ENCODE assay signal across 10 cellular contexts in genomic region chr2:13056259-13056843, GRCh38.
DNase-seq lines count a peak whose midpoint lies in the region; ATAC-seq and TF ChIP-seq lines count a peak whose summit lies in the region.
"Had no signal": no experiment of that assay in that cellular context is flagged by ENCODE, and none has a peak within 500 bp of the region (broad histone marks: within the 10 kb centered on the region; RNA-seq: fewer than 3 reads in every experiment).

No MANE protein-coding gene starts in this region.

- H3K27me3 Mint-ChIP-seq in activated CD4-positive, alpha-beta T cell treated with anti-CD3 and anti-CD28 coated beads for 36 hours = peaks cover 13% of the 10 kb centered on the region

- no peak overlapping the region for H3K27ac Mint-ChIP-seq in activated CD4-positive, alpha-beta T cell treated with anti-CD3 and anti-CD28 coated beads for 36 hours
- H3K27ac Mint-ChIP-seq: activated naive CD4-positive, alpha-beta T cell treated with anti-CD3 and anti-CD28 coated beads, Interleukin-2, amount 50 U/mL, for 24 hours had no signal

- intact Hi-C loops in left lung (cut with DNase I) = no loop called here
- intact Hi-C loops in activated CD4-positive, alpha-beta T cell treated with anti-CD3 and anti-CD28 coated beads for 36 hours (cut with DNase I, micrococcal nuclease) = no loop called here

- H3K27ac ChIP-seq in VCaP (no peak overlapping the region), left lung (no peak overlapping the region)

- H3K27me3 ChIP-seq in BE2C (no peaks in the 10 kb centered on the region), left lung (no peaks in the 10 kb centered on the region)

- peak; percentile 11 for DNase-seq in BE2C
- peak; percentile 6 for DNase-seq in Jurkat, Clone E6-1 (ENCODE audit: low read depth, low spot score)
- no peak for DNase-seq in left lung
- DNase-seq in activated CD4-positive, alpha-beta T cell treated with anti-CD3 and anti-CD28 coated beads for 36 hours = no peak
- DNase-seq in effector CD4-positive, alpha-beta T cell = no peak
- DNase-seq: right cardiac atrium had no signal

- H3K4me3 Mint-ChIP-seq in activated CD4-positive, alpha-beta T cell treated with anti-CD3 and anti-CD28 coated beads for 36 hours = no peak overlapping the region
- H3K4me3 Mint-ChIP-seq: activated naive CD4-positive, alpha-beta T cell treated with anti-CD3 and anti-CD28 coated beads, Interleukin-2, amount 50 U/mL, for 24 hours had no signal

- no peaks in the 10 kb centered on the region for H3K9me3 Mint-ChIP-seq in activated CD4-positive, alpha-beta T cell treated with anti-CD3 and anti-CD28 coated beads for 36 hours (ENCODE audit: low read depth)
- H3K9me3 Mint-ChIP-seq: activated naive CD4-positive, alpha-beta T cell treated with anti-CD3 and anti-CD28 coated beads, Interleukin-2, amount 50 U/mL, for 24 hours had no signal

- TF ChIP-seq CTCF in BE2C (IDR thresholded peaks at IDR 0.05; ENCODE audit: low read depth, low read length) = peak; percentile 72
- TF ChIP-seq CTCF in VCaP (conservative IDR thresholded peaks at IDR 0.05) = peak; percentile 83
- TF ChIP-seq CTCF in left lung (IDR thresholded peaks at IDR 0.05) = peak; percentile 16 to 33

- H3K4me1 ChIP-seq in BE2C (peaks cover 7% of the 10 kb centered on the region; the same call in 1 of the 2 replicates), left lung (no peaks in the 10 kb centered on the region)

- ATAC-seq in left lung = no peak
- ATAC-seq in activated CD4-positive, alpha-beta T cell treated with anti-CD3 and anti-CD28 coated beads for 36 hours = no peak
- ATAC-seq in HG02642 (IDR thresholded peaks at IDR 0.05; ENCODE audit: poor library complexity, unreplicated experiment) = no peak
- no peak for ATAC-seq in HG02588 (IDR thresholded peaks at IDR 0.05; ENCODE audit: unreplicated experiment)
- ATAC-seq: right cardiac atrium had no signal

- H3K36me3 ChIP-seq in BE2C = no peaks in the 10 kb centered on the region
- H3K36me3 ChIP-seq in left lung = no peaks in the 10 kb centered on the region

- H3K4me3 ChIP-seq in BE2C (ENCODE audit: low read depth, low read length) (no peak overlapping the region), left lung (no peak overlapping the region)
- no peak overlapping the region for H3K4me3 ChIP-seq in Jurkat, Clone E6-1 (ENCODE audit: low read length)

- POLR2A ChIA-PET in activated CD4-positive, alpha-beta T cell treated with anti-CD3 and anti-CD28 coated beads for 36 hours (lab: Charles Lee) = no interaction called here

- no peaks in the 10 kb centered on the region for H3K4me1 Mint-ChIP-seq in activated CD4-positive, alpha-beta T cell treated with anti-CD3 and anti-CD28 coated beads for 36 hours
- H3K4me1 Mint-ChIP-seq: activated naive CD4-positive, alpha-beta T cell treated with anti-CD3 and anti-CD28 coated beads, Interleukin-2, amount 50 U/mL, for 24 hours had no signal

- CTCF ChIA-PET in activated CD4-positive, alpha-beta T cell treated with anti-CD3 and anti-CD28 coated beads for 36 hours (lab: Charles Lee) = interaction anchor here (0.8 to 0.9 kb wide), 2 partner anchors 29 to 128 kb away, joined by 3 read pairs; no protein-coding TSS in a partner anchor

- H3K9me3 ChIP-seq in BE2C (no peaks in the 10 kb centered on the region), left lung (no peaks in the 10 kb centered on the region)

- H3K36me3 Mint-ChIP-seq in activated CD4-positive, alpha-beta T cell treated with anti-CD3 and anti-CD28 coated beads for 36 hours (ENCODE audit: low read depth) = no peaks in the 10 kb centered on the region
- H3K36me3 Mint-ChIP-seq: activated naive CD4-positive, alpha-beta T cell treated with anti-CD3 and anti-CD28 coated beads, Interleukin-2, amount 50 U/mL, for 24 hours had no signal

Comparison
In these comparisons a context has a peak if more than half of its experiments do, and no peak if none do; other contexts are left out.
1. DNase-seq: peak in BE2C (single experiment) and Jurkat, Clone E6-1 (single experiment); none in left lung (0 of 2), activated CD4-positive, alpha-beta T cell treated with anti-CD3 and anti-CD28 coated beads for 36 hours (single experiment) and effector CD4-positive, alpha-beta T cell (single experiment).
2. CTCF ChIP-seq: peak in every context shown above with its lines; median percentile 83 in VCaP; 72 in BE2C; 24 in left lung.